8 cellular contexts compared by ENCODE assay signal in genomic region chr12:131655469-131655868, GRCh38. TPM values are rescaled to one million over a fixed set of nuclear protein-coding genes. Genes with fewer than 3 reads are reported as not detected.
DNase-seq lines count a peak whose midpoint lies in the region; ATAC-seq, FAIRE-seq and TF ChIP-seq lines count a peak whose summit lies in the region.
"Not testable (repeated sequence)": the region's sequence is repeated elsewhere in the genome, so short reads cannot be mapped to it uniquely, and the experiment has no call there.

No MANE protein-coding gene starts in this region.

- H3K4me3 Mint-ChIP-seq in endodermal cell, result not testable (repeated sequence)

- DNase-seq in A549 (ENCODE audit: low read depth in 1 of 2, low spot score in 1 of 2); GM12891 (ENCODE audit: insufficient read length, low spot score); bronchial epithelial cell (ENCODE audit: low read depth); stimulated activated naive CD8-positive, alpha-beta T cell treated with anti-CD3 and anti-CD28 coated beads, Interleukin-15, Interleukin-2, amounts not matched to agents 100 U/mL and 50 U/mL, for 24 hours: not testable (repeated sequence)
- DNase-seq in endodermal cell (peak; percentile 20), islet precursor cell (peak; percentile 50), upper lobe of right lung (peak; percentile 28), aorta (peak in 1 of 2 donors; percentile 16)

- not testable (repeated sequence) for H3K4me2 ChIP-seq in A549

- peak; percentile 14 to 16; a peak in 2 of 6 replicates for ATAC-seq in A549
- peak; percentile 38 for ATAC-seq in stimulated activated naive CD8-positive, alpha-beta T cell treated with anti-CD3 and anti-CD28 coated beads, Interleukin-15, Interleukin-2, amounts not matched to agents 100 U/mL and 50 U/mL, for 24 hours
- not testable (repeated sequence) for ATAC-seq in upper lobe of right lung
- ATAC-seq in aorta (ENCODE audit: low FRiP score), result peak; percentile 23

- H3K9me3 Mint-ChIP-seq in endodermal cell, result not testable (repeated sequence)

- H3K4me1 Mint-ChIP-seq in endodermal cell, result not testable (repeated sequence)

- H3K9me3 ChIP-seq in A549; endodermal cell (ENCODE audit: control insufficient read depth, low read length); upper lobe of right lung; aorta (ENCODE audit: control insufficient read depth, low read length): not testable (repeated sequence)

- POLR2A ChIA-PET in A549 (lab: Yijun Ruan, JAX), result not testable (repeated sequence)

- not testable (repeated sequence) for TF ChIP-seq POLR2A in A549 (IDR thresholded peaks at IDR 0.05; ENCODE audit: low read length); GM12891 (IDR thresholded peaks at IDR 0.05; ENCODE audit: low read depth, low read length)

- intact Hi-C loops in upper lobe of right lung (cut with DNase I); aorta (cut with DNase I): not testable (repeated sequence)

- not testable (repeated sequence) for H3K36me3 Mint-ChIP-seq in endodermal cell (ENCODE audit: low read depth)

- 7% methylated on average over 5 of the region's 6 CpGs for WGBS in A549 (ENCODE audit: missing lambda C conversion rate)
- WGBS in endodermal cell (ENCODE audit: insufficient coverage in 1 of 2, insufficient read length in 1 of 2), 2 experiments, result 93% methylated on average over 3 of the region's 6 CpGs; no CpG with 5 or more reads in 1 of the 2 experiments
- 73 to 76% methylated on average over 6 of the region's 6 CpGs for WGBS in aorta, 2 donors

- not testable (repeated sequence) for H3K27ac ChIP-seq in A549; endodermal cell (ENCODE audit: low read depth, low read length); upper lobe of right lung; aorta (ENCODE audit: low read depth in 1 of 2, low read length in 2 of 2)

- H3K27ac Mint-ChIP-seq in endodermal cell, result not testable (repeated sequence)

- TF ChIP-seq EP300 in A549 (IDR thresholded peaks at IDR 0.05), result not testable (repeated sequence)

- peaks cover 15% of the 10 kb centered on the region for H3K27me3 Mint-ChIP-seq in endodermal cell (ENCODE audit: insufficient read depth)

- TF ChIP-seq RAD21 in A549 (conservative IDR thresholded peaks at IDR 0.05 in 1 of 2, IDR thresholded peaks at IDR 0.05 in 1 of 2), result not testable (repeated sequence)

- not testable (repeated sequence) for H3K27me3 ChIP-seq in bronchial epithelial cell (ENCODE audit: control insufficient read depth, insufficient read depth, low read length); endodermal cell (ENCODE audit: control insufficient read depth, insufficient read depth, low read length, poor library complexity, severe bottlenecking); upper lobe of right lung; aorta (ENCODE audit: control insufficient read depth in 1 of 2, insufficient read depth in 2 of 2, low read length in 1 of 2)

- not testable (repeated sequence) for TF ChIP-seq CTCF in A549 (IDR thresholded peaks at IDR 0.05); bronchial epithelial cell (IDR thresholded peaks at IDR 0.05; ENCODE audit: insufficient read depth, low read length, severe bottlenecking); endodermal cell (conservative IDR thresholded peaks at IDR 0.05); upper lobe of right lung (IDR thresholded peaks at IDR 0.05)

- FAIRE-seq in A549 (lab: Jason Lieb, UNC), result not testable (repeated sequence)
- FAIRE-seq in GM12891 (lab: Jason Lieb, UNC) (peak; percentile 65), bronchial epithelial cell (lab: Jason Lieb, UNC) (peak; percentile 32)

- not testable (repeated sequence) for H3K4me3 ChIP-seq in A549; bronchial epithelial cell (ENCODE audit: low read depth, low read length); endodermal cell (ENCODE audit: low read length); upper lobe of right lung; aorta (ENCODE audit: low read length in 2 of 2)

- not testable (repeated sequence) for H3K9ac ChIP-seq in endodermal cell (ENCODE audit: extremely low read depth, low read length, poor library complexity, severe bottlenecking)

- CTCF ChIA-PET in A549 (lab: Yijun Ruan, JAX), result not testable (repeated sequence)

- H3K4me1 ChIP-seq in A549; endodermal cell (ENCODE audit: control insufficient read depth, insufficient read depth, low read length); upper lobe of right lung; aorta (ENCODE audit: control insufficient read depth in 1 of 2, insufficient read depth in 2 of 2, low read length in 2 of 2): not testable (repeated sequence)

- H3K36me3 ChIP-seq in bronchial epithelial cell (ENCODE audit: control insufficient read depth, insufficient read depth, low read length); endodermal cell (ENCODE audit: control insufficient read depth, insufficient read depth, low read length); upper lobe of right lung; aorta (ENCODE audit: control insufficient read depth in 1 of 2, insufficient read depth in 2 of 2, low read length in 1 of 2): not testable (repeated sequence)

RNA-seq across cellular contexts. Expression of gene SFSWAP, which starts 55.4 kb away (rescaled TPM):
- polyA plus RNA-seq in A549 (2011; rRNA removed) (18.8 and 21.8 TPM in 2 replicates), A549 (2017; fragmentation: RNase III; extraction: RNeasy Plus Mini Kit Qiagen cat#74134 plus additional on column Dnase treatment) (22.8 to 23.5 TPM (median 23.3 TPM) in 3 replicates), aorta (10 to 100 TPM; 13.4 to 53.7 TPM)
- 26.7 and 30.3 TPM in 2 replicates for polyA plus RNA-seq in A549 (2012; cell fraction: cytosol; rRNA removed)
- polyA plus RNA-seq in A549 (2012; cell fraction: nucleus; rRNA removed), result 121 and 170 TPM in 2 replicates
- 20.3 and 27.5 TPM in 2 replicates for polyA minus RNA-seq in A549 (2011; rRNA and poly(A)+ RNA removed)
- 21.1 TPM for polyA plus RNA-seq in GM12891 (2012; ENCODE audit: low read depth, missing spikeins)
- total RNA-seq in bronchial epithelial cell (18.2 and 20.9 TPM in 2 replicates), endodermal cell (10 to 100 TPM; 50.0 to 52.3 TPM), upper lobe of right lung (51.2 TPM), aorta (10 to 100 TPM; 43.7 to 72.3 TPM)
- 50.9 TPM for polyA plus RNA-seq in endodermal cell (2013, experiment 1 of 2)
- 45.1 TPM for polyA plus RNA-seq in endodermal cell (2013, experiment 2 of 2)
